Comparison of ENCODE assay signal across 8 cellular contexts in the genomic region with DNA sequence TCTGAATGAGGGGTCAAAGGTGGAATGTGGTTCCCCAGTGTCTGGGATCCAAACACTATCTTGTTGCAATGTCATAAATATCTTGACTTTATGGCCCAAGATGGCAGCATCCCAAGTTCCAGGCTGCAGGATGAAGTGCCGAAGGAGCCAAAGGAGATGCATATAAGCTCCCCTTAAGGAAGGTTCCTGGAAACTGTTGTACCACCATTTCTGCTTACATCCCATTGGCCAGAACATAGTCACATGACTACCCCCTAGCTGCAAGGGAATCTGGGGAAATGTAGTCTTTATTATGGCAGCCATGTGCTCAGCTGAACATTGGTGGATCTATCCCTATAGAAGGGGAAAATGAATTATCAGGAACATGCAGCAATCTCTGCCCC. TPM values are rescaled to one million over a fixed set of nuclear protein-coding genes. Genes with fewer than 3 reads are reported as not detected.
DNase-seq lines count a peak whose midpoint lies in the region; ATAC-seq, FAIRE-seq and TF ChIP-seq lines count a peak whose summit lies in the region.

No MANE protein-coding gene starts in this region.

- peak; percentile 30 for DNase-seq in GM12864 (ENCODE audit: low read depth)
- DNase-seq in RPMI8226, result peak; percentile 65
- no peak for DNase-seq in left lobe of liver (ENCODE audit: low spot score)
- DNase-seq in GM19239 (ENCODE audit: insufficient read length, low spot score), result no peak
- DNase-seq in NCI-H1694 treated with DMSO at 0.1 percent for 48 hours (lab: John Stamatoyannopoulos, UW), result no peak
- no peak for DNase-seq in stimulated activated CD4-positive, alpha-beta T cell treated with anti-CD3 and anti-CD28 coated beads, Interleukin-4, amount 100 ng/mL, for 4 hours

- no peak for TF ChIP-seq CTCF in GM12864 (IDR thresholded peaks at IDR 0.05; ENCODE audit: low read depth, low read length, missing control alignments)

- ATAC-seq in HG02885 (IDR thresholded peaks at IDR 0.05; ENCODE audit: poor library complexity, unreplicated experiment) (peak; percentile 25), left lobe of liver (peak; percentile 23), HG03457 (IDR thresholded peaks at IDR 0.05; ENCODE audit: unreplicated experiment) (no peak)

- FAIRE-seq in GM19239 (lab: Jason Lieb, UNC), result no peak

- no peak overlapping the region for H3K4me3 ChIP-seq in GM12864 (ENCODE audit: low read depth, low read length)

RNA-seq across cellular contexts. Expression of a gene that starts 54.3 kb away (rescaled TPM):
- 279 TPM for total RNA-seq in left lobe of liver

Comparison
In these comparisons a context has a peak if more than half of its experiments do, and no peak if none do; other contexts are left out.
1. DNase-seq: peak in GM12864 (single experiment) and RPMI8226 (single experiment); none in left lobe of liver (single experiment), GM19239 (single experiment), NCI-H1694 treated with DMSO at 0.1 percent for 48 hours (single experiment) and stimulated activated CD4-positive, alpha-beta T cell treated with anti-CD3 and anti-CD28 coated beads, Interleukin-4, amount 100 ng/mL, for 4 hours (0 of 2).